In the genomic region with DNA sequence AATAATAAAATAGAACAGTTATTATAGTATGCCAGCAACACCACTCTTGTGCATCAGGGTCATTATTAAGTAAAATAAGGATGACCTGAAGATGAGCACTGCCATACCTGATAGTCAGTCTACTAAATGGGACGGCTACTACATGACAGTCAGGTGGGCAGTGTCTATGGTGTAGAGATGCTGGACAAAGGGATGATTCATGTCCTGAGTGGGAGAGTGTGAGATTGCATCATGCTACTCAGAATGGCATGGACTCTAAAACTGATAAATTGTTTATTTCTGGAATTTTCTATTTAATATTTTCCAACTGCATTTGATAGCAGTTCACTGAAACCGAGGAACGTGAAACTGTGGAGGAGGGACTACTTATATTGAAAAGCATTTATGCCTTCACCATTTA, we compare ENCODE assay signal across 1 cellular context.
A peak's percentile ranks its signal among the peaks of the same experiment; 100 is the strongest.
TF ChIP-seq lines count a peak whose summit lies in the region.

No MANE protein-coding gene starts in this region.

TF ChIP-seq in K562, 482 proteins besides CTCF, POLR2A, EP300 and RAD21 (continued from another document and continues in another):
- TF ChIP-seq, protein P1, sequence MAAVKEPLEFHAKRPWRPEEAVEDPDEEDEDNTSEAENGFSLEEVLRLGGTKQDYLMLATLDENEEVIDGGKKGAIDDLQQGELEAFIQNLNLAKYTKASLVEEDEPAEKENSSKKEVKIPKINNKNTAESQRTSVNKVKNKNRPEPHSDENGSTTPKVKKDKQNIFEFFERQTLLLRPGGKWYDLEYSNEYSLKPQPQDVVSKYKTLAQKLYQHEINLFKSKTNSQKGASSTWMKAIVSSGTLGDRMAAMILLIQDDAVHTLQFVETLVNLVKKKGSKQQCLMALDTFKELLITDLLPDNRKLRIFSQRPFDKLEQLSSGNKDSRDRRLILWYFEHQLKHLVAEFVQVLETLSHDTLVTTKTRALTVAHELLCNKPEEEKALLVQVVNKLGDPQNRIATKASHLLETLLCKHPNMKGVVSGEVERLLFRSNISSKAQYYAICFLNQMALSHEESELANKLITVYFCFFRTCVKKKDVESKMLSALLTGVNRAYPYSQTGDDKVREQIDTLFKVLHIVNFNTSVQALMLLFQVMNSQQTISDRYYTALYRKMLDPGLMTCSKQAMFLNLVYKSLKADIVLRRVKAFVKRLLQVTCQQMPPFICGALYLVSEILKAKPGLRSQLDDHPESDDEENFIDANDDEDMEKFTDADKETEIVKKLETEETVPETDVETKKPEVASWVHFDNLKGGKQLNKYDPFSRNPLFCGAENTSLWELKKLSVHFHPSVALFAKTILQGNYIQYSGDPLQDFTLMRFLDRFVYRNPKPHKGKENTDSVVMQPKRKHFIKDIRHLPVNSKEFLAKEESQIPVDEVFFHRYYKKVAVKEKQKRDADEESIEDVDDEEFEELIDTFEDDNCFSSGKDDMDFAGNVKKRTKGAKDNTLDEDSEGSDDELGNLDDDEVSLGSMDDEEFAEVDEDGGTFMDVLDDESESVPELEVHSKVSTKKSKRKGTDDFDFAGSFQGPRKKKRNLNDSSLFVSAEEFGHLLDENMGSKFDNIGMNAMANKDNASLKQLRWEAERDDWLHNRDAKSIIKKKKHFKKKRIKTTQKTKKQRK (IDR thresholded peaks at IDR 0.05; ENCODE audit: borderline replicate concordance, low read depth, low read length) = no peak
- no peak for TF ChIP-seq MEF2D (tag; conservative IDR thresholded peaks at IDR 0.05; ENCODE audit: low read depth)
- no peak for TF ChIP-seq ZNF584 (CRISPR knock-in tag; IDR thresholded peaks at IDR 0.05; ENCODE audit: low read depth)
- no peak for TF ChIP-seq ZNF696 (CRISPR knock-in tag; conservative IDR thresholded peaks at IDR 0.05)
- no peak for TF ChIP-seq SNIP1 (IDR thresholded peaks at IDR 0.05; ENCODE audit: low read depth)
- TF ChIP-seq ZNF79 (CRISPR knock-in tag; IDR thresholded peaks at IDR 0.05; ENCODE audit: low read depth) = 0 out of 2 replicates have a peak, but pooled peaks have one; percentile 16
- TF ChIP-seq, protein P2, sequence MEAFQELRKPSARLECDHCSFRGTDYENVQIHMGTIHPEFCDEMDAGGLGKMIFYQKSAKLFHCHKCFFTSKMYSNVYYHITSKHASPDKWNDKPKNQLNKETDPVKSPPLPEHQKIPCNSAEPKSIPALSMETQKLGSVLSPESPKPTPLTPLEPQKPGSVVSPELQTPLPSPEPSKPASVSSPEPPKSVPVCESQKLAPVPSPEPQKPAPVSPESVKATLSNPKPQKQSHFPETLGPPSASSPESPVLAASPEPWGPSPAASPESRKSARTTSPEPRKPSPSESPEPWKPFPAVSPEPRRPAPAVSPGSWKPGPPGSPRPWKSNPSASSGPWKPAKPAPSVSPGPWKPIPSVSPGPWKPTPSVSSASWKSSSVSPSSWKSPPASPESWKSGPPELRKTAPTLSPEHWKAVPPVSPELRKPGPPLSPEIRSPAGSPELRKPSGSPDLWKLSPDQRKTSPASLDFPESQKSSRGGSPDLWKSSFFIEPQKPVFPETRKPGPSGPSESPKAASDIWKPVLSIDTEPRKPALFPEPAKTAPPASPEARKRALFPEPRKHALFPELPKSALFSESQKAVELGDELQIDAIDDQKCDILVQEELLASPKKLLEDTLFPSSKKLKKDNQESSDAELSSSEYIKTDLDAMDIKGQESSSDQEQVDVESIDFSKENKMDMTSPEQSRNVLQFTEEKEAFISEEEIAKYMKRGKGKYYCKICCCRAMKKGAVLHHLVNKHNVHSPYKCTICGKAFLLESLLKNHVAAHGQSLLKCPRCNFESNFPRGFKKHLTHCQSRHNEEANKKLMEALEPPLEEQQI (IDR thresholded peaks at IDR 0.05) = no peak
- TF ChIP-seq ZFP36 (IDR thresholded peaks at IDR 0.05; ENCODE audit: low read depth, low read length, partially characterized antibody) = no peak
- TF ChIP-seq, protein P3, sequence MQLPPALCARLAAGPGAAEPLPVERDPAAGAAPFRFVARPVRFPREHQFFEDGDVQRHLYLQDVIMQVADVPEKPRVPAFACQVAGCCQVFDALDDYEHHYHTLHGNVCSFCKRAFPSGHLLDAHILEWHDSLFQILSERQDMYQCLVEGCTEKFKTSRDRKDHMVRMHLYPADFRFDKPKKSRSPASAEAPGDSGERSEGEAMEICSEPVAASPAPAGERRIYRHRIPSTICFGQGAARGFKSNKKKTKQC (CRISPR knock-in tag; IDR thresholded peaks at IDR 0.05) = no peak
- TF ChIP-seq, protein P4, sequence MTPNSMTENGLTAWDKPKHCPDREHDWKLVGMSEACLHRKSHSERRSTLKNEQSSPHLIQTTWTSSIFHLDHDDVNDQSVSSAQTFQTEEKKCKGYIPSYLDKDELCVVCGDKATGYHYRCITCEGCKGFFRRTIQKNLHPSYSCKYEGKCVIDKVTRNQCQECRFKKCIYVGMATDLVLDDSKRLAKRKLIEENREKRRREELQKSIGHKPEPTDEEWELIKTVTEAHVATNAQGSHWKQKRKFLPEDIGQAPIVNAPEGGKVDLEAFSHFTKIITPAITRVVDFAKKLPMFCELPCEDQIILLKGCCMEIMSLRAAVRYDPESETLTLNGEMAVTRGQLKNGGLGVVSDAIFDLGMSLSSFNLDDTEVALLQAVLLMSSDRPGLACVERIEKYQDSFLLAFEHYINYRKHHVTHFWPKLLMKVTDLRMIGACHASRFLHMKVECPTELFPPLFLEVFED (CRISPR knock-in tag; conservative IDR thresholded peaks at IDR 0.05) = no peak
- TF ChIP-seq, protein P5, sequence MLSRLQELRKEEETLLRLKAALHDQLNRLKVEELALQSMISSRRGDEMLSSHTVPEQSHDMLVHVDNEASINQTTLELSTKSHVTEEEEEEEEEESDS (CRISPR knock-in tag; IDR thresholded peaks at IDR 0.05) = no peak
- no peak for TF ChIP-seq MXI1 (IDR thresholded peaks at IDR 0.05; ENCODE audit: low read depth, low read length)
- no peak for TF ChIP-seq ZNF589 (CRISPR knock-in tag; IDR thresholded peaks at IDR 0.05; ENCODE audit: low read depth)
- no peak for TF ChIP-seq MTA3 (IDR thresholded peaks at IDR 0.05; ENCODE audit: borderline replicate concordance)
- no peak; the same call in 1 of the 2 replicates for TF ChIP-seq JUNB (CRISPR knock-in tag; conservative IDR thresholded peaks at IDR 0.05)
- TF ChIP-seq POLR2AphosphoS2 (IDR thresholded peaks at IDR 0.05; ENCODE audit: low read length) = no peak
- no peak for TF ChIP-seq CBX3 (IDR thresholded peaks at IDR 0.05; ENCODE audit: borderline replicate concordance in 1 of 2, low read length in 2 of 2)
- TF ChIP-seq ZNF384 (IDR thresholded peaks at IDR 0.05; ENCODE audit: low read depth, low read length) = no peak
- TF ChIP-seq, protein P6, sequence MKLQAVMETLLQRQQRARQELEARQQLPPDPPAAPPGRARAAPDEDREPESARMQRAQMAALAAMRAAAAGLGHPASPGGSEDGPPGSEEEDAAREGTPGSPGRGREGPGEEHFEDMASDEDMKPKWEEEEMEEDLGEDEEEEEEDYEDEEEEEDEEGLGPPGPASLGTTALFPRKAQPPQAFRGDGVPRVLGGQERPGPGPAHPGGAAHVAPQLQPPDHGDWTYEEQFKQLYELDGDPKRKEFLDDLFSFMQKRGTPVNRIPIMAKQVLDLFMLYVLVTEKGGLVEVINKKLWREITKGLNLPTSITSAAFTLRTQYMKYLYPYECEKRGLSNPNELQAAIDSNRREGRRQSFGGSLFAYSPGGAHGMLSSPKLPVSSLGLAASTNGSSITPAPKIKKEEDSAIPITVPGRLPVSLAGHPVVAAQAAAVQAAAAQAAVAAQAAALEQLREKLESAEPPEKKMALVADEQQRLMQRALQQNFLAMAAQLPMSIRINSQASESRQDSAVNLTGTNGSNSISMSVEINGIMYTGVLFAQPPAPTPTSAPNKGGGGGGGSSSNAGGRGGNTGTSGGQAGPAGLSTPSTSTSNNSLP (IDR thresholded peaks at IDR 0.05; ENCODE audit: borderline replicate concordance, low read depth, low read length) = no peak
- TF ChIP-seq, protein P7, sequence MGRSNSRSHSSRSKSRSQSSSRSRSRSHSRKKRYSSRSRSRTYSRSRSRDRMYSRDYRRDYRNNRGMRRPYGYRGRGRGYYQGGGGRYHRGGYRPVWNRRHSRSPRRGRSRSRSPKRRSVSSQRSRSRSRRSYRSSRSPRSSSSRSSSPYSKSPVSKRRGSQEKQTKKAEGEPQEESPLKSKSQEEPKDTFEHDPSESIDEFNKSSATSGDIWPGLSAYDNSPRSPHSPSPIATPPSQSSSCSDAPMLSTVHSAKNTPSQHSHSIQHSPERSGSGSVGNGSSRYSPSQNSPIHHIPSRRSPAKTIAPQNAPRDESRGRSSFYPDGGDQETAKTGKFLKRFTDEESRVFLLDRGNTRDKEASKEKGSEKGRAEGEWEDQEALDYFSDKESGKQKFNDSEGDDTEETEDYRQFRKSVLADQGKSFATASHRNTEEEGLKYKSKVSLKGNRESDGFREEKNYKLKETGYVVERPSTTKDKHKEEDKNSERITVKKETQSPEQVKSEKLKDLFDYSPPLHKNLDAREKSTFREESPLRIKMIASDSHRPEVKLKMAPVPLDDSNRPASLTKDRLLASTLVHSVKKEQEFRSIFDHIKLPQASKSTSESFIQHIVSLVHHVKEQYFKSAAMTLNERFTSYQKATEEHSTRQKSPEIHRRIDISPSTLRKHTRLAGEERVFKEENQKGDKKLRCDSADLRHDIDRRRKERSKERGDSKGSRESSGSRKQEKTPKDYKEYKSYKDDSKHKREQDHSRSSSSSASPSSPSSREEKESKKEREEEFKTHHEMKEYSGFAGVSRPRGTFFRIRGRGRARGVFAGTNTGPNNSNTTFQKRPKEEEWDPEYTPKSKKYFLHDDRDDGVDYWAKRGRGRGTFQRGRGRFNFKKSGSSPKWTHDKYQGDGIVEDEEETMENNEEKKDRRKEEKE (IDR thresholded peaks at IDR 0.05; ENCODE audit: borderline replicate concordance in 1 of 2, control insufficient read depth in 1 of 2, low read depth in 2 of 2, low read length in 1 of 2) = no peak
- TF ChIP-seq, protein P8, sequence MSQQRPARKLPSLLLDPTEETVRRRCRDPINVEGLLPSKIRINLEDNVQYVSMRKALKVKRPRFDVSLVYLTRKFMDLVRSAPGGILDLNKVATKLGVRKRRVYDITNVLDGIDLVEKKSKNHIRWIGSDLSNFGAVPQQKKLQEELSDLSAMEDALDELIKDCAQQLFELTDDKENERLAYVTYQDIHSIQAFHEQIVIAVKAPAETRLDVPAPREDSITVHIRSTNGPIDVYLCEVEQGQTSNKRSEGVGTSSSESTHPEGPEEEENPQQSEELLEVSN (IDR thresholded peaks at IDR 0.05; ENCODE audit: borderline replicate concordance in 1 of 2, extremely low read depth in 1 of 2, insufficient read depth in 1 of 2, insufficient read length in 1 of 2, low read depth in 1 of 2, low read length in 1 of 2, poor library complexity in 1 of 2, severe bottlenecking in 1 of 2) = no peak
- TF ChIP-seq, protein P9, sequence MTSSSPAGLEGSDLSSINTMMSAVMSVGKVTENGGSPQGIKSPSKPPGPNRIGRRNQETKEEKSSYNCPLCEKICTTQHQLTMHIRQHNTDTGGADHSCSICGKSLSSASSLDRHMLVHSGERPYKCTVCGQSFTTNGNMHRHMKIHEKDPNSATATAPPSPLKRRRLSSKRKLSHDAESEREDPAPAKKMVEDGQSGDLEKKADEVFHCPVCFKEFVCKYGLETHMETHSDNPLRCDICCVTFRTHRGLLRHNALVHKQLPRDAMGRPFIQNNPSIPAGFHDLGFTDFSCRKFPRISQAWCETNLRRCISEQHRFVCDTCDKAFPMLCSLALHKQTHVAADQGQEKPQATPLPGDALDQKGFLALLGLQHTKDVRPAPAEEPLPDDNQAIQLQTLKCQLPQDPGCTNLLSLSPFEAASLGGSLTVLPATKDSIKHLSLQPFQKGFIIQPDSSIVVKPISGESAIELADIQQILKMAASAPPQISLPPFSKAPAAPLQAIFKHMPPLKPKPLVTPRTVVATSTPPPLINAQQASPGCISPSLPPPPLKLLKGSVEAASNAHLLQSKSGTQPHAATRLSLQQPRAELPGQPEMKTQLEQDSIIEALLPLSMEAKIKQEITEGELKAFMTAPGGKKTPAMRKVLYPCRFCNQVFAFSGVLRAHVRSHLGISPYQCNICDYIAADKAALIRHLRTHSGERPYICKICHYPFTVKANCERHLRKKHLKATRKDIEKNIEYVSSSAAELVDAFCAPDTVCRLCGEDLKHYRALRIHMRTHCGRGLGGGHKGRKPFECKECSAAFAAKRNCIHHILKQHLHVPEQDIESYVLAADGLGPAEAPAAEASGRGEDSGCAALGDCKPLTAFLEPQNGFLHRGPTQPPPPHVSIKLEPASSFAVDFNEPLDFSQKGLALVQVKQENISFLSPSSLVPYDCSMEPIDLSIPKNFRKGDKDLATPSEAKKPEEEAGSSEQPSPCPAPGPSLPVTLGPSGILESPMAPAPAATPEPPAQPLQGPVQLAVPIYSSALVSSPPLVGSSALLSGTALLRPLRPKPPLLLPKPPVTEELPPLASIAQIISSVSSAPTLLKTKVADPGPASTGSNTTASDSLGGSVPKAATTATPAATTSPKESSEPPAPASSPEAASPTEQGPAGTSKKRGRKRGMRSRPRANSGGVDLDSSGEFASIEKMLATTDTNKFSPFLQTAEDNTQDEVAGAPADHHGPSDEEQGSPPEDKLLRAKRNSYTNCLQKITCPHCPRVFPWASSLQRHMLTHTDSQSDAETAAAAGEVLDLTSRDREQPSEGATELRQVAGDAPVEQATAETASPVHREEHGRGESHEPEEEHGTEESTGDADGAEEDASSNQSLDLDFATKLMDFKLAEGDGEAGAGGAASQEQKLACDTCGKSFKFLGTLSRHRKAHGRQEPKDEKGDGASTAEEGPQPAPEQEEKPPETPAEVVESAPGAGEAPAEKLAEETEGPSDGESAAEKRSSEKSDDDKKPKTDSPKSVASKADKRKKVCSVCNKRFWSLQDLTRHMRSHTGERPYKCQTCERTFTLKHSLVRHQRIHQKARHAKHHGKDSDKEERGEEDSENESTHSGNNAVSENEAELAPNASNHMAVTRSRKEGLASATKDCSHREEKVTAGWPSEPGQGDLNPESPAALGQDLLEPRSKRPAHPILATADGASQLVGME (CRISPR knock-in tag; IDR thresholded peaks at IDR 0.05) = 0 out of 2 replicates have a peak, but pooled peaks have one; percentile 58
- TF ChIP-seq KDM5B (IDR thresholded peaks at IDR 0.05; ENCODE audit: insufficient replicate concordance, low read depth, low read length) = no peak
- TF ChIP-seq BHLHE40 (IDR thresholded peaks at IDR 0.05; ENCODE audit: low read length) = no peak
- TF ChIP-seq NR2C2 (CRISPR knock-in tag; IDR thresholded peaks at IDR 0.05) = no peak
- 0 out of 2 replicates have a peak, but pooled peaks have one; percentile 14 for TF ChIP-seq NR2C2 (tag; IDR thresholded peaks at IDR 0.05)
- TF ChIP-seq, protein P10, sequence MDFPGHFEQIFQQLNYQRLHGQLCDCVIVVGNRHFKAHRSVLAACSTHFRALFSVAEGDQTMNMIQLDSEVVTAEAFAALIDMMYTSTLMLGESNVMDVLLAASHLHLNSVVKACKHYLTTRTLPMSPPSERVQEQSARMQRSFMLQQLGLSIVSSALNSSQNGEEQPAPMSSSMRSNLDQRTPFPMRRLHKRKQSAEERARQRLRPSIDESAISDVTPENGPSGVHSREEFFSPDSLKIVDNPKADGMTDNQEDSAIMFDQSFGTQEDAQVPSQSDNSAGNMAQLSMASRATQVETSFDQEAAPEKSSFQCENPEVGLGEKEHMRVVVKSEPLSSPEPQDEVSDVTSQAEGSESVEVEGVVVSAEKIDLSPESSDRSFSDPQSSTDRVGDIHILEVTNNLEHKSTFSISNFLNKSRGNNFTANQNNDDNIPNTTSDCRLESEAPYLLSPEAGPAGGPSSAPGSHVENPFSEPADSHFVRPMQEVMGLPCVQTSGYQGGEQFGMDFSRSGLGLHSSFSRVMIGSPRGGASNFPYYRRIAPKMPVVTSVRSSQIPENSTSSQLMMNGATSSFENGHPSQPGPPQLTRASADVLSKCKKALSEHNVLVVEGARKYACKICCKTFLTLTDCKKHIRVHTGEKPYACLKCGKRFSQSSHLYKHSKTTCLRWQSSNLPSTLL (IDR thresholded peaks at IDR 0.05) = no peak
